In genomic region chr1:67213164-67213563, GRCh38 we compare ENCODE assay signal across 8 cellular contexts. TPM values are rescaled to one million over a fixed set of nuclear protein-coding genes. Genes with fewer than 3 reads are reported as not detected.
A peak's percentile ranks its signal among the peaks of the same experiment; 100 is the strongest.
DNase-seq lines count a peak whose midpoint lies in the region; ATAC-seq and TF ChIP-seq lines count a peak whose summit lies in the region.

No MANE protein-coding gene starts in this region.

- CTCF ChIA-PET in AG04449 (lab: Yijun Ruan, JAX) = interaction anchor here (0.6 to 8.0 kb wide), 40 partner anchors 8 to 487 kb away, joined by 3 to 276 read pairs (median 5); no protein-coding TSS in a partner anchor

- TF ChIP-seq CTCF in AG04449 (IDR thresholded peaks at IDR 0.05; ENCODE audit: insufficient read depth, low read length, missing control alignments) (peak; percentile 60), GM12865 (IDR thresholded peaks at IDR 0.05; ENCODE audit: insufficient read depth, low read depth, low read length, missing control alignments) (peak; percentile 54)

- no peak for DNase-seq in AG04449 (ENCODE audit: low read depth, low spot score)
- DNase-seq in GM12865 (ENCODE audit: low read depth) = peak; percentile 54
- DNase-seq in RKO (ENCODE audit: low spot score) = peak; percentile 66
- DNase-seq in foreskin melanocyte = peak; percentile 9
- DNase-seq in mesenteric fat pad (ENCODE audit: low spot score) = no peak
- no peak for DNase-seq in NCI-H2081 (lab: John Stamatoyannopoulos, UW)
- no peak for DNase-seq in hypothalamus (lab: John Stamatoyannopoulos, UW)

- ATAC-seq in HG03045 (IDR thresholded peaks at IDR 0.05; ENCODE audit: unreplicated experiment) = no peak

- POLR2A ChIA-PET in AG04449 (lab: Yijun Ruan, JAX) = no interaction called here

- H3K4me3 ChIP-seq in AG04449 (ENCODE audit: low read depth, low read length) (no peak overlapping the region), GM12865 (ENCODE audit: low read depth, low read length) (no peak overlapping the region)

RNA-seq across cellular contexts. Expression of gene IL23R, which starts 46.9 kb away (rescaled TPM):
- not detected for total RNA-seq in mesenteric fat pad

Comparison
In these comparisons a context has a peak if more than half of its experiments do, and no peak if none do; other contexts are left out.
1. DNase-seq: peak in GM12865 (single experiment), RKO (single experiment) and foreskin melanocyte (single experiment); none in AG04449 (single experiment), mesenteric fat pad (single experiment), NCI-H2081 (0 of 2) and hypothalamus (0 of 51).